Comparison of ENCODE assay signal across 18 cellular contexts in genomic region chr12:47308672-47309071, GRCh38.
A peak's percentile ranks its signal among the peaks of the same experiment; 100 is the strongest.
DNase-seq lines count a peak whose midpoint lies in the region; ATAC-seq and TF ChIP-seq lines count a peak whose summit lies in the region.
"Had no signal": no experiment of that assay in that cellular context is flagged by ENCODE, and none has a peak within 500 bp of the region (broad histone marks: within the 10 kb centered on the region; RNA-seq: fewer than 3 reads in every experiment).

No MANE protein-coding gene starts in this region.

- TF ChIP-seq POLR2A in body of pancreas (IDR thresholded peaks at IDR 0.05) = no peak

- H2AK5ac ChIP-seq in mesendoderm (ENCODE audit: low read length) = no peak overlapping the region

- peak overlapping the region; percentile 73 for H3K27ac Mint-ChIP-seq in activated T-cell treated with anti-CD3 and anti-CD28 coated beads, Interleukin-2, amount 50 U/mL, for 72 hours
- H3K27ac Mint-ChIP-seq in Calu3 (ENCODE audit: unreplicated experiment) = peak overlapping the region; percentile 2
- H3K27ac Mint-ChIP-seq in activated T-helper 17 cell treated with anti-CD3 and anti-CD28 coated beads, Interleukin-2, amount 50 U/mL, for 72 hours = peak overlapping the region; percentile 98
- peak overlapping the region in 2 of 6 donors; percentile 15 to 49 for H3K27ac Mint-ChIP-seq in immature natural killer cell
- H3K27ac Mint-ChIP-seq: HFFc6 had no signal

- H3K56ac ChIP-seq in mesendoderm (ENCODE audit: low read length) = no peak overlapping the region

- BruUV-seq in Calu3 (replicated peaks; lab: Mats Ljungman, UMichigan) = no TSS peak

- no peaks in the 10 kb centered on the region for H3K79me2 ChIP-seq in mesendoderm (ENCODE audit: control insufficient read depth, insufficient read depth, low read length)

- H3K27ac ChIP-seq in mesendoderm (ENCODE audit: low read depth, low read length) (no peak overlapping the region), heart right ventricle (no peak overlapping the region), body of pancreas (no peak overlapping the region)
- H3K27ac ChIP-seq: PC-9 had no signal

- no peaks in the 10 kb centered on the region for H3K27me3 Mint-ChIP-seq in activated T-cell treated with anti-CD3 and anti-CD28 coated beads, Interleukin-2, amount 50 U/mL, for 72 hours (ENCODE audit: low read depth)
- no peaks in the 10 kb centered on the region for H3K27me3 Mint-ChIP-seq in Calu3 (ENCODE audit: unreplicated experiment)
- H3K27me3 Mint-ChIP-seq in activated T-helper 17 cell treated with anti-CD3 and anti-CD28 coated beads, Interleukin-2, amount 50 U/mL, for 72 hours = no peaks in the 10 kb centered on the region
- H3K27me3 Mint-ChIP-seq in immature natural killer cell (ENCODE audit: low read depth in 3 of 3) = peaks cover 0 to 4% (median 3%) of the 10 kb centered on the region in 3 donors
- H3K27me3 Mint-ChIP-seq: CD4-positive, alpha-beta memory T cell had no signal

- no peak overlapping the region for H4K5ac ChIP-seq in mesendoderm (ENCODE audit: low read length)

- no peak overlapping the region for H3K4me3 ChIP-seq in mesendoderm (ENCODE audit: low read length)
- no peak overlapping the region for H3K4me3 ChIP-seq in heart right ventricle
- no peak overlapping the region for H3K4me3 ChIP-seq in body of pancreas
- H3K4me3 ChIP-seq: PC-9 had no signal

- no peak overlapping the region for H3K4ac ChIP-seq in mesendoderm (ENCODE audit: low read depth, low read length)

- WGBS in mesendoderm (ENCODE audit: extremely low coverage, insufficient coverage, low lambda C conversion rate) = no CpG with 5 or more reads among the region's 1 CpG
- 51 to 67% methylated on average over 1 of the region's 1 CpG for WGBS in heart right ventricle, 2 donors
- WGBS in body of pancreas, 2 donors = 35 to 70% methylated on average over 1 of the region's 1 CpG

- TF ChIP-seq CTCF in Calu3 (IDR thresholded peaks at IDR 0.05; ENCODE audit: unreplicated experiment) = no peak
- no peak for TF ChIP-seq CTCF in heart right ventricle (IDR thresholded peaks at IDR 0.05)
- no peak for TF ChIP-seq CTCF in body of pancreas (IDR thresholded peaks at IDR 0.05)

- peak overlapping the region; percentile 25 to 36 for H3K4me3 Mint-ChIP-seq in activated T-cell treated with anti-CD3 and anti-CD28 coated beads, Interleukin-2, amount 50 U/mL, for 72 hours
- no peak overlapping the region for H3K4me3 Mint-ChIP-seq in Calu3 (ENCODE audit: low read depth, unreplicated experiment)
- H3K4me3 Mint-ChIP-seq in activated T-helper 17 cell treated with anti-CD3 and anti-CD28 coated beads, Interleukin-2, amount 50 U/mL, for 72 hours = peak overlapping the region; percentile 99
- no peak overlapping the region for H3K4me3 Mint-ChIP-seq in immature natural killer cell
- H3K4me3 Mint-ChIP-seq: HFFc6 had no signal

- peaks cover 0 to 16% (median 0%) of the 10 kb centered on the region in 11 donors for H3K9me3 ChIP-seq in heart right ventricle
- no peaks in the 10 kb centered on the region for H3K9me3 ChIP-seq in body of pancreas
- H3K9me3 ChIP-seq: BE2C had no signal

- H3K18ac ChIP-seq in mesendoderm (ENCODE audit: low read length) = no peak overlapping the region

- CTCF ChIA-PET in Calu3 (lab: Charles Lee) = no interaction called here

- no peaks in the 10 kb centered on the region for H3K79me1 ChIP-seq in mesendoderm (ENCODE audit: low read length)

- no peak for ATAC-seq in activated T-cell treated with anti-CD3 and anti-CD28 coated beads, Interleukin-2, amount 50 U/mL, for 72 hours (replicated peaks in 1 of 2)
- no peak for ATAC-seq in activated T-helper 17 cell treated with anti-CD3 and anti-CD28 coated beads, Interleukin-2, amount 50 U/mL, for 72 hours (replicated peaks)
- ATAC-seq in heart right ventricle = no peak
- ATAC-seq in body of pancreas = no peak

- no peak overlapping the region for H2BK5ac ChIP-seq in mesendoderm (ENCODE audit: low read length)

- no peak overlapping the region for H4K8ac ChIP-seq in mesendoderm (ENCODE audit: low read depth, low read length)

- H3K9me3 Mint-ChIP-seq in activated T-cell treated with anti-CD3 and anti-CD28 coated beads, Interleukin-2, amount 50 U/mL, for 72 hours = peaks cover 6 to 19% of the 10 kb centered on the region in 2 donors
- H3K9me3 Mint-ChIP-seq in Calu3 (ENCODE audit: low read depth, unreplicated experiment) (peaks cover 4% of the 10 kb centered on the region), immature natural killer cell (peaks cover 0 to 2% (median 0%) of the 10 kb centered on the region in 6 donors)
- peaks cover 8% of the 10 kb centered on the region for H3K9me3 Mint-ChIP-seq in activated T-helper 17 cell treated with anti-CD3 and anti-CD28 coated beads, Interleukin-2, amount 50 U/mL, for 72 hours
- H3K9me3 Mint-ChIP-seq: HFFc6 had no signal

- H3K36me3 Mint-ChIP-seq in activated T-cell treated with anti-CD3 and anti-CD28 coated beads, Interleukin-2, amount 50 U/mL, for 72 hours (ENCODE audit: insufficient read depth in 2 of 2) = peaks cover 19 to 50% of the 10 kb centered on the region in 2 donors
- H3K36me3 Mint-ChIP-seq in Calu3 (ENCODE audit: insufficient read depth, unreplicated experiment) = peaks cover 3% of the 10 kb centered on the region
- peaks cover 14% of the 10 kb centered on the region for H3K36me3 Mint-ChIP-seq in activated T-helper 17 cell treated with anti-CD3 and anti-CD28 coated beads, Interleukin-2, amount 50 U/mL, for 72 hours (ENCODE audit: low read depth)
- H3K36me3 Mint-ChIP-seq in immature natural killer cell = no peaks in the 10 kb centered on the region

- no peak overlapping the region for H3K23ac ChIP-seq in mesendoderm (ENCODE audit: low read length)

- H2BK15ac ChIP-seq in mesendoderm (replicated peaks; ENCODE audit: low read depth) = peak overlapping the region; percentile 93

- H3K4me2 ChIP-seq in mesendoderm (ENCODE audit: low read length) = no peak overlapping the region
- H3K4me2 ChIP-seq: PC-9 had no signal

- peaks cover 3% of the 10 kb centered on the region for H3K4me1 ChIP-seq in mesendoderm (ENCODE audit: control insufficient read depth, low read depth, low read length)
- peaks cover 0 to 16% (median 0%) of the 10 kb centered on the region in 9 donors for H3K4me1 ChIP-seq in heart right ventricle
- peaks cover 21% of the 10 kb centered on the region for H3K4me1 ChIP-seq in body of pancreas
- H3K4me1 ChIP-seq: BE2C had no signal

- DNase-seq in activated T-cell treated with anti-CD3 and anti-CD28 coated beads, Interleukin-2, amount 50 U/mL, for 72 hours = no peak
- no peak for DNase-seq in activated T-cell treated with anti-CD3 and anti-CD28 coated beads, Interleukin-2, amount 50 U/mL, for 1 hour
- DNase-seq in Calu3 (no peak), mesendoderm (no peak), immature natural killer cell (no peak), heart right ventricle (no peak), body of pancreas (no peak)
- DNase-seq: BE2C; CD4-positive, alpha-beta memory T cell; DMS79; HFFc6; KBM-7; NCI-H1436; NCI-H2029; NCI-H2171 treated with DMSO at 0.1 percent for 48 hours; NCI-H748 treated with DMSO at 0.1 percent for 48 hours; PC-9 had no signal

- H3K36me3 ChIP-seq in mesendoderm (ENCODE audit: control insufficient read depth, insufficient read depth, low read length) (no peaks in the 10 kb centered on the region), heart right ventricle (no peaks in the 10 kb centered on the region), body of pancreas (replicated peaks in 1 of 2; ENCODE audit: insufficient read depth in 1 of 2, low read depth in 2 of 2) (no peaks in the 10 kb centered on the region)
- H3K36me3 ChIP-seq: BE2C had no signal

- H3K4me1 Mint-ChIP-seq in activated T-cell treated with anti-CD3 and anti-CD28 coated beads, Interleukin-2, amount 50 U/mL, for 72 hours (ENCODE audit: low read depth) = peaks cover 69% of the 10 kb centered on the region
- H3K4me1 Mint-ChIP-seq in Calu3 (ENCODE audit: low read depth, unreplicated experiment) = peaks cover 17% of the 10 kb centered on the region
- H3K4me1 Mint-ChIP-seq in activated T-helper 17 cell treated with anti-CD3 and anti-CD28 coated beads, Interleukin-2, amount 50 U/mL, for 72 hours = peaks cover 28% of the 10 kb centered on the region
- H3K4me1 Mint-ChIP-seq in immature natural killer cell = peaks cover 24 to 28% of the 10 kb centered on the region in 2 donors

- H3K27me3 ChIP-seq in mesendoderm (ENCODE audit: insufficient read depth, low read length, poor library complexity) (no peaks in the 10 kb centered on the region), heart right ventricle (no peaks in the 10 kb centered on the region), body of pancreas (no peaks in the 10 kb centered on the region)

- H3K9ac ChIP-seq in mesendoderm (ENCODE audit: low read length) = no peak overlapping the region

- intact Hi-C loops in Calu3 (cut with micrococcal nuclease; ENCODE audit: unreplicated experiment) = loop anchor here (5.0 kb wide), 1 partner anchor 226 kb away; no protein-coding TSS in a partner anchor
- intact Hi-C loops in heart right ventricle (cut with DNase I) = loop anchor here in 7 of 10 donors (5.0 to 10.0 kb wide), 4 partner anchors 224 to 276 kb away; no protein-coding TSS in a partner anchor
- intact Hi-C loops in body of pancreas (cut with DNase I) = loop anchor here (10.0 kb wide), 2 partner anchors 224 to 274 kb away; no protein-coding TSS in a partner anchor

- no peak overlapping the region for H2BK120ac ChIP-seq in mesendoderm (ENCODE audit: low read depth, low read length)

Comparison
In these comparisons a context has a peak if more than half of its experiments do, and no peak if none do; other contexts are left out.
1. H3K4me3 Mint-ChIP-seq: peak in activated T-cell treated with anti-CD3 and anti-CD28 coated beads, Interleukin-2, amount 50 U/mL, for 72 hours (2 of 2) and activated T-helper 17 cell treated with anti-CD3 and anti-CD28 coated beads, Interleukin-2, amount 50 U/mL, for 72 hours (single experiment); none in Calu3 (single experiment) and immature natural killer cell (0 of 5).